1 cellular context compared by ENCODE assay signal in the genomic region with DNA sequence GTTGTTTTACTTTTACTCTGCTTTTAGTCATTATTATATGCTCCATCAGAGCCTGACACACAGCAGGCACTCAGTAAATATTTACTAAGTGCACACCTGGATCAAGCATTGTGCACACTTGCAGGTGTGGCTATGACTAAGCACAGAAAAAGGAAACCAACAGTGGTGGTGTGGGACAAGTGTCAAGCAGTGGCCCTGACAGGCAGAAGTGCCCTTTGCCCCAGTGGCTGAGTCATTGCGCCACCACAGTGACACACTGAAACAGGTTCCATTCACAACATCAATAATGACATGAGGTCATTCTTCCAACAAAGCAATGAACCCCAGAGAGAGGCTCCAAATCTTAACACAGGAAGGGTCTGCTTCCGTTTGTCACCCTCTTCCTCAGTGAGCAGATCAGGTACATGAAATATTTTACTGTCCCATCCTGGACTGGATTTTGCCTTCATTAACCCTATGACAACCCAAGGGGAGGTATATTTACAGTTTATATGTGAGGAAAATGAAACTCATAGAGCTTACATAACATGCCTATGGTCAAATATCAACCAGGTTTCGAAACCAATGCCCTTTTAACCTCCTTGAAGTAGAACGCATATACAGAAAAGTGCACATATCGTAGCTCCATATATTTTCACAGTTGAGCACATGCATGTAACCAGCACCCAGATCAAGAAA.
TF ChIP-seq lines count a peak whose summit lies in the region.

No MANE protein-coding gene starts in this region.

TF ChIP-seq in GM12878, 131 proteins besides CTCF, POLR2A, EP300 and RAD21 (continued from another document and continues in another):
- TF ChIP-seq PRDM15 (CRISPR knock-in tag; IDR thresholded peaks at IDR 0.05): no peak
- TF ChIP-seq YY1 (IDR thresholded peaks at IDR 0.05; ENCODE audit: low read depth, low read length): 0 out of 2 replicates have a peak, but pooled peaks have one; percentile 28
- TF ChIP-seq MTA2 (IDR thresholded peaks at IDR 0.05; ENCODE audit: low read depth): peak; percentile 87
- TF ChIP-seq, protein P1, sequence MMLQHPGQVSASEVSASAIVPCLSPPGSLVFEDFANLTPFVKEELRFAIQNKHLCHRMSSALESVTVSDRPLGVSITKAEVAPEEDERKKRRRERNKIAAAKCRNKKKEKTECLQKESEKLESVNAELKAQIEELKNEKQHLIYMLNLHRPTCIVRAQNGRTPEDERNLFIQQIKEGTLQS (IDR thresholded peaks at IDR 0.05; ENCODE audit: borderline replicate concordance, extremely low read depth, low read depth, low read length): no peak
- TF ChIP-seq, protein P2, sequence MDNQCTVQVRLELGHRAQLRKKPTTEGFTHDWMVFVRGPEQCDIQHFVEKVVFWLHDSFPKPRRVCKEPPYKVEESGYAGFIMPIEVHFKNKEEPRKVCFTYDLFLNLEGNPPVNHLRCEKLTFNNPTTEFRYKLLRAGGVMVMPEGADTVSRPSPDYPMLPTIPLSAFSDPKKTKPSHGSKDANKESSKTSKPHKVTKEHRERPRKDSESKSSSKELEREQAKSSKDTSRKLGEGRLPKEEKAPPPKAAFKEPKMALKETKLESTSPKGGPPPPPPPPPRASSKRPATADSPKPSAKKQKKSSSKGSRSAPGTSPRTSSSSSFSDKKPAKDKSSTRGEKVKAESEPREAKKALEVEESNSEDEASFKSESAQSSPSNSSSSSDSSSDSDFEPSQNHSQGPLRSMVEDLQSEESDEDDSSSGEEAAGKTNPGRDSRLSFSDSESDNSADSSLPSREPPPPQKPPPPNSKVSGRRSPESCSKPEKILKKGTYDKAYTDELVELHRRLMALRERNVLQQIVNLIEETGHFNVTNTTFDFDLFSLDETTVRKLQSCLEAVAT (IDR thresholded peaks at IDR 0.05): no peak
- TF ChIP-seq JUNB (IDR thresholded peaks at IDR 0.05): peak; percentile 92
- TF ChIP-seq STAT3 (IDR thresholded peaks at IDR 0.05; ENCODE audit: low read depth, low read length): no peak
- no peak for TF ChIP-seq SMAD5 (IDR thresholded peaks at IDR 0.05; ENCODE audit: low read depth)
- TF ChIP-seq GATAD2B (conservative IDR thresholded peaks at IDR 0.05; ENCODE audit: low read depth): 0 out of 2 replicates have a peak, but pooled peaks have one; percentile 58
- TF ChIP-seq ZNF207 (IDR thresholded peaks at IDR 0.05; ENCODE audit: borderline replicate concordance): no peak
- TF ChIP-seq WRNIP1 (IDR thresholded peaks at IDR 0.05; ENCODE audit: borderline replicate concordance, low read depth, low read length): no peak
- TF ChIP-seq, protein P3, sequence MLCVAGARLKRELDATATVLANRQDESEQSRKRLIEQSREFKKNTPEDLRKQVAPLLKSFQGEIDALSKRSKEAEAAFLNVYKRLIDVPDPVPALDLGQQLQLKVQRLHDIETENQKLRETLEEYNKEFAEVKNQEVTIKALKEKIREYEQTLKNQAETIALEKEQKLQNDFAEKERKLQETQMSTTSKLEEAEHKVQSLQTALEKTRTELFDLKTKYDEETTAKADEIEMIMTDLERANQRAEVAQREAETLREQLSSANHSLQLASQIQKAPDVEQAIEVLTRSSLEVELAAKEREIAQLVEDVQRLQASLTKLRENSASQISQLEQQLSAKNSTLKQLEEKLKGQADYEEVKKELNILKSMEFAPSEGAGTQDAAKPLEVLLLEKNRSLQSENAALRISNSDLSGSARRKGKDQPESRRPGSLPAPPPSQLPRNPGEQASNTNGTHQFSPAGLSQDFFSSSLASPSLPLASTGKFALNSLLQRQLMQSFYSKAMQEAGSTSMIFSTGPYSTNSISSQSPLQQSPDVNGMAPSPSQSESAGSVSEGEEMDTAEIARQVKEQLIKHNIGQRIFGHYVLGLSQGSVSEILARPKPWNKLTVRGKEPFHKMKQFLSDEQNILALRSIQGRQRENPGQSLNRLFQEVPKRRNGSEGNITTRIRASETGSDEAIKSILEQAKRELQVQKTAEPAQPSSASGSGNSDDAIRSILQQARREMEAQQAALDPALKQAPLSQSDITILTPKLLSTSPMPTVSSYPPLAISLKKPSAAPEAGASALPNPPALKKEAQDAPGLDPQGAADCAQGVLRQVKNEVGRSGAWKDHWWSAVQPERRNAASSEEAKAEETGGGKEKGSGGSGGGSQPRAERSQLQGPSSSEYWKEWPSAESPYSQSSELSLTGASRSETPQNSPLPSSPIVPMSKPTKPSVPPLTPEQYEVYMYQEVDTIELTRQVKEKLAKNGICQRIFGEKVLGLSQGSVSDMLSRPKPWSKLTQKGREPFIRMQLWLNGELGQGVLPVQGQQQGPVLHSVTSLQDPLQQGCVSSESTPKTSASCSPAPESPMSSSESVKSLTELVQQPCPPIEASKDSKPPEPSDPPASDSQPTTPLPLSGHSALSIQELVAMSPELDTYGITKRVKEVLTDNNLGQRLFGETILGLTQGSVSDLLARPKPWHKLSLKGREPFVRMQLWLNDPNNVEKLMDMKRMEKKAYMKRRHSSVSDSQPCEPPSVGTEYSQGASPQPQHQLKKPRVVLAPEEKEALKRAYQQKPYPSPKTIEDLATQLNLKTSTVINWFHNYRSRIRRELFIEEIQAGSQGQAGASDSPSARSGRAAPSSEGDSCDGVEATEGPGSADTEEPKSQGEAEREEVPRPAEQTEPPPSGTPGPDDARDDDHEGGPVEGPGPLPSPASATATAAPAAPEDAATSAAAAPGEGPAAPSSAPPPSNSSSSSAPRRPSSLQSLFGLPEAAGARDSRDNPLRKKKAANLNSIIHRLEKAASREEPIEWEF (IDR thresholded peaks at IDR 0.05; ENCODE audit: insufficient replicate concordance, low read depth, low read length): no peak
- TF ChIP-seq LARP7 (IDR thresholded peaks at IDR 0.05): no peak
- TF ChIP-seq SUZ12 (IDR thresholded peaks at IDR 0.05; ENCODE audit: unreplicated experiment): no peak
- TF ChIP-seq CEBPZ (IDR thresholded peaks at IDR 0.05; ENCODE audit: low read depth, low read length): no peak
- no peak for TF ChIP-seq POU2F2 (IDR thresholded peaks at IDR 0.05; ENCODE audit: borderline replicate concordance, low read depth, low read length)
- no peak for TF ChIP-seq IRF5 (IDR thresholded peaks at IDR 0.05; ENCODE audit: borderline replicate concordance)
- TF ChIP-seq, protein P4, sequence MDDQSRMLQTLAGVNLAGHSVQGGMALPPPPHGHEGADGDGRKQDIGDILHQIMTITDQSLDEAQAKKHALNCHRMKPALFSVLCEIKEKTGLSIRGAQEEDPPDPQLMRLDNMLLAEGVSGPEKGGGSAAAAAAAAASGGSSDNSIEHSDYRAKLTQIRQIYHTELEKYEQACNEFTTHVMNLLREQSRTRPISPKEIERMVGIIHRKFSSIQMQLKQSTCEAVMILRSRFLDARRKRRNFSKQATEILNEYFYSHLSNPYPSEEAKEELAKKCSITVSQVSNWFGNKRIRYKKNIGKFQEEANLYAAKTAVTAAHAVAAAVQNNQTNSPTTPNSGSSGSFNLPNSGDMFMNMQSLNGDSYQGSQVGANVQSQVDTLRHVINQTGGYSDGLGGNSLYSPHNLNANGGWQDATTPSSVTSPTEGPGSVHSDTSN (IDR thresholded peaks at IDR 0.05; ENCODE audit: insufficient replicate concordance, low read depth, low read length): peak; percentile 46
- TF ChIP-seq, protein P5, sequence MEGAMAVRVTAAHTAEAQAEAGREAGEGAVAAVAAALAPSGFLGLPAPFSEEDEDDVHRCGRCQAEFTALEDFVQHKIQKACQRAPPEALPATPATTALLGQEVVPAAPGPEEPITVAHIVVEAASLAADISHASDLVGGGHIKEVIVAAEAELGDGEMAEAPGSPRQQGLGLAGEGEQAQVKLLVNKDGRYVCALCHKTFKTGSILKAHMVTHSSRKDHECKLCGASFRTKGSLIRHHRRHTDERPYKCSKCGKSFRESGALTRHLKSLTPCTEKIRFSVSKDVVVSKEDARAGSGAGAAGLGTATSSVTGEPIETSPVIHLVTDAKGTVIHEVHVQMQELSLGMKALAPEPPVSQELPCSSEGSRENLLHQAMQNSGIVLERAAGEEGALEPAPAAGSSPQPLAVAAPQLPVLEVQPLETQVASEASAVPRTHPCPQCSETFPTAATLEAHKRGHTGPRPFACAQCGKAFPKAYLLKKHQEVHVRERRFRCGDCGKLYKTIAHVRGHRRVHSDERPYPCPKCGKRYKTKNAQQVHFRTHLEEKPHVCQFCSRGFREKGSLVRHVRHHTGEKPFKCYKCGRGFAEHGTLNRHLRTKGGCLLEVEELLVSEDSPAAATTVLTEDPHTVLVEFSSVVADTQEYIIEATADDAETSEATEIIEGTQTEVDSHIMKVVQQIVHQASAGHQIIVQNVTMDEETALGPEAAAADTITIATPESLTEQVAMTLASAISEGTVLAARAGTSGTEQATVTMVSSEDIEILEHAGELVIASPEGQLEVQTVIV (IDR thresholded peaks at IDR 0.05; ENCODE audit: borderline replicate concordance, partially characterized antibody): no peak
- TF ChIP-seq IKZF2 (IDR thresholded peaks at IDR 0.05): peak; percentile 69 to 74; a peak in 3 of 4 replicates
- no peak for TF ChIP-seq NFYA (IDR thresholded peaks at IDR 0.05; ENCODE audit: borderline replicate concordance, low read depth, low read length)
- TF ChIP-seq CEBPB (IDR thresholded peaks at IDR 0.05; ENCODE audit: borderline replicate concordance in 1 of 2, low read depth in 2 of 2, low read length in 2 of 2): no peak
- TF ChIP-seq NFIC (IDR thresholded peaks at IDR 0.05; ENCODE audit: low read depth, low read length): peak; percentile 78
- TF ChIP-seq ZNF217 (IDR thresholded peaks at IDR 0.05): peak; percentile 82
